ENCODE assay signal across 1 cellular context in genomic region chr12:112939761-112940357, GRCh38.
TF ChIP-seq lines count a peak whose summit lies in the region.

No MANE protein-coding gene starts in this region.

TF ChIP-seq in IMR-90, 13 proteins besides CTCF, POLR2A, EP300 and RAD21 (continued from another document):
- TF ChIP-seq USF2 (IDR thresholded peaks at IDR 0.05; ENCODE audit: low read depth, low read length), result no peak
- TF ChIP-seq MAZ (IDR thresholded peaks at IDR 0.05; ENCODE audit: borderline replicate concordance, low read depth, low read length), result no peak
- no peak for TF ChIP-seq RCOR1 (IDR thresholded peaks at IDR 0.05; ENCODE audit: insufficient replicate concordance, low read length)
